ENCODE assay signal across 1 cellular context in the genomic region with DNA sequence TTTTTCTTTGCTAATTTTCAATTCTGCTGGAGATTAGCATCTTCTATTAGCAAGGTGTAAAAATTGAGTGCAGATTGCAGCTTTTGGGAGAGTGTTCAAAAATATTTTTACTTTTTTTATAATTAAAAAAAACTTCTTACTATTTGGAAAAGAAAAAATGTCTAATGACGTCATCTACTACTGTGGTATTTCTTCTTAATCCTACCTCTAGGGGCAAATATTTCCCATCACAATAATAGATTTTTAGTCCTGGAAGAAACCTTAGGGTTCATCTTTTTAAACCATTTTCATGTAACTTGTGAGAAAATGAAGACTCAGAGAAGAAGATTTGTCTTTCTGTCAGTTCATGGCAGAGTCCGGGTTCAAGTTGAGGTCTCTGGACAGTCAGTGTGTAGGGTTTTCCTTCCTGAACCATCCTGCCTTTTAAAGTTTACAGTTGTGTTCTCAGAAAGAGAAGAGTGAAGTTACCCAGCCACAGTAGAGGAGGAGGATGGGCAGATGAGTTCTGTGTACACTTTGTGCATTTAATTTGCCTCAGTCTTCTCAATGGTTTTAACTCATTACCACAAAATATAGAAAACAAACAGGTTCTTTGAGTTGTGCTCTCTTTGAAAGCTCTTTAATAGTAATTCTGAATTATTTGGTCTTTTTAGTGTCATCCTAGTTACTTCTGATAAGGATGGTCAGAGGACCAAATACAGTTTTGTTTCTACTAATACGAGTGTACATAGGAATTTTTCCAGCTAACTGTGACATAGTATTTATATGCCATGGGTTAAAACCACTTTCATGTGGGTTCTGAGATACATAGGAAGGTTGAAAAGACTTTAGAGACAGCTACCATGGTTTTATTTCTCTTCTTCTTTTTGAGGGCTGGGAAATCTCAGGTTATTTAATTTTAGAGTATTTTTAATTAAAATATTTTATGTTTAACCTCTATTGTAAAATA.
A peak's percentile ranks its signal among the peaks of the same experiment; 100 is the strongest.
TF ChIP-seq lines count a peak whose summit lies in the region.

No MANE protein-coding gene starts in this region.

TF ChIP-seq in GM12878, 131 proteins besides CTCF, POLR2A, EP300 and RAD21:
- TF ChIP-seq ATF7 (IDR thresholded peaks at IDR 0.05; ENCODE audit: low read depth), result peak; percentile 88
- peak; percentile 34; the same call in 1 of the 2 replicates for TF ChIP-seq TCF7 (IDR thresholded peaks at IDR 0.05; ENCODE audit: borderline replicate concordance)
- TF ChIP-seq JUNB (IDR thresholded peaks at IDR 0.05), result peak; percentile 12; the same call in 1 of the 2 replicates
- no peak for TF ChIP-seq CBX5 (IDR thresholded peaks at IDR 0.05; ENCODE audit: low read depth)
- TF ChIP-seq ZBED1 (IDR thresholded peaks at IDR 0.05; ENCODE audit: borderline replicate concordance), result no peak
- no peak for TF ChIP-seq ETV6 (conservative IDR thresholded peaks at IDR 0.05 in 1 of 2, IDR thresholded peaks at IDR 0.05 in 1 of 2; ENCODE audit: borderline replicate concordance in 1 of 2, low read depth in 1 of 2)
